11 cellular contexts compared by ENCODE assay signal in genomic region chr1:3717715-3718601, GRCh38. TPM values are rescaled to one million over a fixed set of nuclear protein-coding genes. Genes with fewer than 3 reads are reported as not detected.
A peak's percentile ranks its signal among the peaks of the same experiment; 100 is the strongest.
DNase-seq lines count a peak whose midpoint lies in the region; ATAC-seq, FAIRE-seq and TF ChIP-seq lines count a peak whose summit lies in the region.
"Had no signal": no experiment of that assay in that cellular context is flagged by ENCODE, and none has a peak within 500 bp of the region (broad histone marks: within the 10 kb centered on the region; RNA-seq: fewer than 3 reads in every experiment).

No MANE protein-coding gene starts in this region.

- BruUV-seq in HepG2 (replicated peaks; lab: Mats Ljungman, UMichigan) (no TSS peak), PC-3 (replicated peaks; lab: Mats Ljungman, UMichigan) (no TSS peak)

- CTCF ChIA-PET in HepG2 (lab: Yijun Ruan, JAX; ENCODE audit: low intra/inter-chr PET ratio, low total read pairs) (no interaction called here), PC-3 (lab: Charles Lee) (no interaction called here)

- in situ Hi-C loops in HepG2 (cut with HindIII; ENCODE audit: extremely low pct_ligation_motif_present, low pct_unique_long_range_greater_than_20kb), result no loop called here

- FAIRE-seq in HepG2 (lab: Jason Lieb, UNC), result no peak

- H3K9me3 ChIP-seq in HepG2 (ENCODE audit: low read length) (no peaks in the 10 kb centered on the region), right lobe of liver (no peaks in the 10 kb centered on the region), PC-3 (ENCODE audit: low read length) (no peaks in the 10 kb centered on the region), thymus (ENCODE audit: control insufficient read depth) (no peaks in the 10 kb centered on the region)

- TF ChIP-seq EP300 in HepG2 (IDR thresholded peaks at IDR 0.05; ENCODE audit: low read depth in 2 of 2, low read length in 2 of 2) (no peak), HepG2 (CRISPR knock-in tag; IDR thresholded peaks at IDR 0.05; ENCODE audit: borderline replicate concordance) (no peak)

- H2AFZ ChIP-seq in HepG2 (ENCODE audit: low read length), result no peak overlapping the region
- no peak overlapping the region for H2AFZ ChIP-seq in PC-3 (ENCODE audit: low read length)

- TF ChIP-seq RAD21 in HepG2 (CRISPR knock-in tag; IDR thresholded peaks at IDR 0.05), result no peak

- no peak for TF ChIP-seq POLR2A in HepG2 (IDR thresholded peaks at IDR 0.05; ENCODE audit: insufficient read depth in 1 of 2, low read depth in 2 of 2, low read length in 2 of 2)
- no peak for TF ChIP-seq POLR2A in right lobe of liver (IDR thresholded peaks at IDR 0.05)

- H3K9ac ChIP-seq in HepG2 (ENCODE audit: insufficient read depth, low read depth, low read length) (no peak overlapping the region), PC-3 (ENCODE audit: low read length) (no peak overlapping the region)

- peak; percentile 33 for DNase-seq in HepG2 (ENCODE audit: low spot score)
- no peak for DNase-seq in right lobe of liver
- DNase-seq in PC-3, result no peak
- peak; percentile 83 for DNase-seq in germinal center (ENCODE audit: low spot score)
- no peak for DNase-seq in NCI-H345 treated with DMSO at 0.1 percent for 48 hours (lab: John Stamatoyannopoulos, UW; ENCODE audit: unreplicated experiment)
- DNase-seq: effector CD8-positive, alpha-beta T cell; NCI-H1092; posterior cingulate gyrus had no signal

- H4K20me1 ChIP-seq in HepG2 (ENCODE audit: insufficient read depth, low read length), result peaks cover 5% of the 10 kb centered on the region; the same call in 1 of the 2 replicates
- no peaks in the 10 kb centered on the region for H4K20me1 ChIP-seq in PC-3 (ENCODE audit: low read length)

- no peaks in the 10 kb centered on the region for H3K79me2 ChIP-seq in HepG2 (ENCODE audit: insufficient read depth, low read length)
- H3K79me2 ChIP-seq in PC-3 (ENCODE audit: low read length), result no peaks in the 10 kb centered on the region

- no peaks in the 10 kb centered on the region for H3F3A ChIP-seq in PC-3 (ENCODE audit: low read length, unreplicated experiment)

- H3K36me3 ChIP-seq in HepG2 (replicated peaks in 1 of 2; ENCODE audit: control insufficient read depth in 1 of 2, insufficient read depth in 2 of 2, low read length in 2 of 2) (no peaks in the 10 kb centered on the region), right lobe of liver (no peaks in the 10 kb centered on the region), PC-3 (ENCODE audit: low read depth, low read length) (no peaks in the 10 kb centered on the region), thymus (ENCODE audit: control insufficient read depth, insufficient read depth) (no peaks in the 10 kb centered on the region)

- TF ChIP-seq CTCF in HepG2 (CRISPR knock-in tag; IDR thresholded peaks at IDR 0.05) (no peak), right lobe of liver (IDR thresholded peaks at IDR 0.05) (no peak), PC-3 (conservative IDR thresholded peaks at IDR 0.05; ENCODE audit: low read depth, low read length) (no peak)

- ATAC-seq in HepG2 (peak; percentile 69), right lobe of liver (no peak), PC-3 (peak; percentile 17; the same call in 1 of the 2 replicates), HG03159 (IDR thresholded peaks at IDR 0.05; ENCODE audit: unreplicated experiment) (no peak), GM18511 (IDR thresholded peaks at IDR 0.05; ENCODE audit: unreplicated experiment) (no peak)

- H3K4me3 ChIP-seq in HepG2 (replicated peaks in 1 of 3; ENCODE audit: insufficient read depth in 1 of 3, low read depth in 2 of 3, low read length in 3 of 3) (peak overlapping the region in 1 of 3 experiments; percentile 51; a peak in 2 of 6 replicates), right lobe of liver (no peak overlapping the region), PC-3 (ENCODE audit: low read length) (no peak overlapping the region), thymus (ENCODE audit: low read length) (no peak overlapping the region)

- no peaks in the 10 kb centered on the region for H3K9me2 ChIP-seq in PC-3 (replicated peaks; ENCODE audit: low read length)

- H3K4me1 ChIP-seq in HepG2 (ENCODE audit: insufficient read depth, low read length), result peaks cover 11% of the 10 kb centered on the region
- H3K4me1 ChIP-seq in right lobe of liver, result no peaks in the 10 kb centered on the region
- H3K4me1 ChIP-seq in PC-3 (ENCODE audit: insufficient read depth, low read length), result no peaks in the 10 kb centered on the region
- peaks cover 2% of the 10 kb centered on the region for H3K4me1 ChIP-seq in thymus (ENCODE audit: control insufficient read depth, insufficient read depth, low read length)

- H3K27me3 ChIP-seq in HepG2 (ENCODE audit: control insufficient read depth in 1 of 2, insufficient read depth in 2 of 2, low read length in 2 of 2) (peaks cover 3 to 20% of the 10 kb centered on the region in 2 experiments; a peak in 4 of 5 replicates), right lobe of liver (no peaks in the 10 kb centered on the region), PC-3 (ENCODE audit: low read length) (peaks cover 47% of the 10 kb centered on the region), thymus (ENCODE audit: control insufficient read depth, insufficient read depth) (no peaks in the 10 kb centered on the region)

- no peak overlapping the region for H3K27ac ChIP-seq in HepG2 (ENCODE audit: extremely low read length, insufficient read depth, low read length)
- no peak overlapping the region for H3K27ac ChIP-seq in right lobe of liver
- no peak overlapping the region for H3K27ac ChIP-seq in PC-3 (ENCODE audit: low read length)
- H3K27ac ChIP-seq in thymus (ENCODE audit: low read depth), result peak overlapping the region; percentile 32

- 100% methylated on average over 1 of the region's 40 CpGs for WGBS in HepG2 (ENCODE audit: low lambda C conversion rate)
- WGBS in right lobe of liver (ENCODE audit: insufficient coverage, low coverage, low lambda C conversion rate, missing lambda C conversion rate), result 40% methylated on average over 1 of the region's 40 CpGs
- WGBS in thymus, result 40% methylated on average over 40 of the region's 40 CpGs

- H3K4me2 ChIP-seq in HepG2 (ENCODE audit: low read depth, low read length) (peak overlapping the region; percentile 59), PC-3 (ENCODE audit: low read length) (no peak overlapping the region)

- intact Hi-C loops in HepG2 (cut with micrococcal nuclease; ENCODE audit: unreplicated experiment) (no loop called here), right lobe of liver (cut with DNase I) (no loop called here), PC-3 (cut with micrococcal nuclease) (no loop called here)

- POLR2A ChIA-PET in HepG2 (lab: Yijun Ruan, JAX), result interaction anchor here (1.0 to 1.1 kb wide), 2 partner anchors 51 to 54 kb away, joined by 3 read pairs; no protein-coding TSS in a partner anchor
- POLR2A ChIA-PET in PC-3 (lab: Charles Lee; ENCODE audit: unreplicated experiment), result interaction anchor here (0.5 kb wide), 1 partner anchor 9 kb away, joined by 5 read pairs; no protein-coding TSS in a partner anchor

RNA-seq across cellular contexts. Expression of gene CCDC27, which starts 34.3 kb away (rescaled TPM):
- total RNA-seq in HepG2 (2016; rRNA removed; fragmentation: Illumina TruSeq; extraction: Trizol), result not detected in 2 replicates
- not detected in 2 replicates for total RNA-seq in HepG2 (2016; cell fraction: cytosol; rRNA removed; fragmentation: Illumina TruSeq; extraction: Trizol; ENCODE audit: low read depth)
- not detected in 2 replicates for total RNA-seq in HepG2 (2016; cell fraction: insoluble cytoplasmic fraction; rRNA removed; fragmentation: Illumina TruSeq; extraction: Trizol)
- total RNA-seq in HepG2 (2016; cell fraction: membrane; rRNA removed; fragmentation: Illumina TruSeq; extraction: Trizol), result not detected in 2 replicates
- not detected in 2 replicates for total RNA-seq in HepG2 (2016; cell fraction: nucleus; rRNA removed; fragmentation: Illumina TruSeq; extraction: Trizol)
- not detected in 2 replicates for polyA plus RNA-seq in HepG2 (2011; rRNA removed)
- polyA plus RNA-seq in HepG2 (2011; cell fraction: cytosol; rRNA removed), result not detected in 2 replicates
- polyA plus RNA-seq in HepG2 (2011; cell fraction: nucleus; rRNA removed), result not detected in 2 replicates
- 0.23 TPM in 1 of 2 replicates, not detected in the other for polyA plus RNA-seq in HepG2 (2012)
- not detected in 2 replicates for polyA plus RNA-seq in HepG2 (2016; cell fraction: cytosol; fragmentation: Illumina TruSeq; extraction: Trizol; ENCODE audit: low read depth)
- not detected in 2 replicates for polyA plus RNA-seq in HepG2 (2016; cell fraction: insoluble cytoplasmic fraction; fragmentation: Illumina TruSeq; extraction: Trizol; ENCODE audit: low read depth)
- polyA plus RNA-seq in HepG2 (2016; cell fraction: membrane; fragmentation: Illumina TruSeq; extraction: Trizol; ENCODE audit: low read depth), result not detected in 2 replicates
- not detected in 2 replicates for polyA plus RNA-seq in HepG2 (2016; cell fraction: nucleus; fragmentation: Illumina TruSeq; extraction: Trizol; ENCODE audit: insufficient read depth, low read depth)
- not detected in 2 replicates for polyA minus RNA-seq in HepG2 (2011; rRNA and poly(A)+ RNA removed; ENCODE audit: low replicate concordance)
- not detected in 2 replicates for polyA minus RNA-seq in HepG2 (2011; cell fraction: cytosol; rRNA and poly(A)+ RNA removed)
- polyA minus RNA-seq in HepG2 (2011; cell fraction: nucleus; rRNA and poly(A)+ RNA removed), result not detected in 2 replicates
- not detected for total RNA-seq in right lobe of liver
- total RNA-seq in PC-3 (2014; rRNA removed), result not detected in 2 replicates
- polyA plus RNA-seq in thymus, result 0.02 TPM

RNA-seq across cellular contexts. Expression of gene SMIM1, which starts 54.6 kb away (rescaled TPM):
- total RNA-seq in HepG2 (2016; rRNA removed; fragmentation: Illumina TruSeq; extraction: Trizol) (55.8 and 56.3 TPM in 2 replicates), right lobe of liver (1 to 10 TPM; 2.6 to 8.7 (median 4.6) TPM), PC-3 (2014; rRNA removed) (10.8 and 14.3 TPM in 2 replicates)
- 360 and 516 TPM in 2 replicates for total RNA-seq in HepG2 (2016; cell fraction: cytosol; rRNA removed; fragmentation: Illumina TruSeq; extraction: Trizol; ENCODE audit: low read depth)
- 54.3 and 58.0 TPM in 2 replicates for total RNA-seq in HepG2 (2016; cell fraction: insoluble cytoplasmic fraction; rRNA removed; fragmentation: Illumina TruSeq; extraction: Trizol)
- 94.8 and 147 TPM in 2 replicates for total RNA-seq in HepG2 (2016; cell fraction: membrane; rRNA removed; fragmentation: Illumina TruSeq; extraction: Trizol)
- total RNA-seq in HepG2 (2016; cell fraction: nucleus; rRNA removed; fragmentation: Illumina TruSeq; extraction: Trizol), result 35.3 and 45.5 TPM in 2 replicates
- polyA plus RNA-seq in HepG2 (2011; rRNA removed) (12.4 and 22.2 TPM in 2 replicates), thymus (7.0 TPM)
- 15.0 and 35.9 TPM in 2 replicates for polyA plus RNA-seq in HepG2 (2011; cell fraction: cytosol; rRNA removed)
- polyA plus RNA-seq in HepG2 (2011; cell fraction: nucleus; rRNA removed), result 20.1 and 21.5 TPM in 2 replicates
- 18.7 and 18.9 TPM in 2 replicates for polyA plus RNA-seq in HepG2 (2012)
- polyA plus RNA-seq in HepG2 (2016; cell fraction: cytosol; fragmentation: Illumina TruSeq; extraction: Trizol; ENCODE audit: low read depth), result 172 and 230 TPM in 2 replicates
- polyA plus RNA-seq in HepG2 (2016; cell fraction: insoluble cytoplasmic fraction; fragmentation: Illumina TruSeq; extraction: Trizol; ENCODE audit: low read depth), result 45.5 and 47.9 TPM in 2 replicates
- 82.1 and 104 TPM in 2 replicates for polyA plus RNA-seq in HepG2 (2016; cell fraction: membrane; fragmentation: Illumina TruSeq; extraction: Trizol; ENCODE audit: low read depth)
- 32.0 and 32.8 TPM in 2 replicates for polyA plus RNA-seq in HepG2 (2016; cell fraction: nucleus; fragmentation: Illumina TruSeq; extraction: Trizol; ENCODE audit: insufficient read depth, low read depth)
- 29.5 TPM in 1 of 2 replicates, not detected in the other for polyA minus RNA-seq in HepG2 (2011; rRNA and poly(A)+ RNA removed; ENCODE audit: low replicate concordance)
- polyA minus RNA-seq in HepG2 (2011; cell fraction: cytosol; rRNA and poly(A)+ RNA removed), result 18.6 and 19.1 TPM in 2 replicates
- polyA minus RNA-seq in HepG2 (2011; cell fraction: nucleus; rRNA and poly(A)+ RNA removed), result 17.1 and 18.4 TPM in 2 replicates

Comparison
In these comparisons a context has a peak if more than half of its experiments do, and no peak if none do; other contexts are left out.
1. ATAC-seq: peak in HepG2 (single experiment) and PC-3 (single experiment); none in right lobe of liver (0 of 4), HG03159 (single experiment) and GM18511 (single experiment).
2. DNase-seq: peak in HepG2 (single experiment) and germinal center (single experiment); none in right lobe of liver (0 of 3), PC-3 (single experiment) and NCI-H345 treated with DMSO at 0.1 percent for 48 hours (single experiment).